ENCODE assay signal across 4 cellular contexts in the genomic region with DNA sequence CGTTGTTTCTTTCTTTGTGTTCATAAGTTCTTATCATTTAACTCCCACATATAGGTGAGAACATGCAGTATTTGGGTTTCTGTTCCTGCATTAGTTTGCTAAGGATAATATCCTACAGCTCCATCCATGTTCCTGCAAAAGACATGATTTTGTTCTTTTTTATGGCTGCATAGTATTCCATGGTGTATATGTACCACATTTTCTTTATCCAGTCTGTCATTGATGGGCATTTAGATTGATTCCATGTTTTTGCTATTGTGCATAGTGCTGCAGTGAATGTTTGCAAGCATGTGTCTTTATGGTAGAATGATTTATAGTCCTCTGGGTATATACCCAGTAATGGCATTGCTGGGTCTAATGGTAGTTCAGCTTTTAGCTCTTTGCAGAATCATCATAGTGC. TPM values are rescaled to one million over a fixed set of nuclear protein-coding genes. Genes with fewer than 3 reads are reported as not detected.
"Had no signal": no experiment of that assay in that cellular context is flagged by ENCODE, and none has a peak within 500 bp of the region (broad histone marks: within the 10 kb centered on the region; RNA-seq: fewer than 3 reads in every experiment).

No MANE protein-coding gene starts in this region.

RNA-seq across cellular contexts. Expression of gene SOSTDC1, which starts 9.2 kb away (rescaled TPM):
- total RNA-seq: GM23248, H7, H9, HFFc6 had no signal
- polyA plus RNA-seq: GM23248 had no signal
